23 cellular contexts compared by ENCODE assay signal in genomic region chr5:6550628-6551027, GRCh38.
"Had no signal": no experiment of that assay in that cellular context is flagged by ENCODE, and none has a peak within 500 bp of the region (broad histone marks: within the 10 kb centered on the region; RNA-seq: fewer than 3 reads in every experiment).

No MANE protein-coding gene starts in this region.

- H3K4me1 ChIP-seq: adrenal gland, SJCRH30 had no signal

- H3K4me3 Mint-ChIP-seq: activated CD4-positive, alpha-beta T cell treated with anti-CD3 and anti-CD28 coated beads, Interleukin-2, amount 10 ng/mL, durations not matched to agents 24 days and 14 days; activated CD8-positive, alpha-beta T cell treated with anti-CD3 and anti-CD28 coated beads for 36 hours; activated naive CD4-positive, alpha-beta T cell treated with anti-CD3 and anti-CD28 coated beads for 36 hours; activated T-helper 1 cell treated with anti-CD3 and anti-CD28 coated beads, Interleukin-12 subunit alpha, Interleukin-12 subunit beta, Interleukin-2, Interleukin-4 antibody, amounts not matched to agents 30 ng/mL and 10 ng/mL and 1 ng/mL, durations not matched to agents 14 hours and 24 hours and 36 hours; brain; T-helper 1 cell treated with Interleukin-12 subunit alpha and Interleukin-12 subunit beta and Interleukin-4 antibody, amounts not matched to agents 30 μg/mL and 1 μg/mL, for 36 hours; T-helper 2 cell treated with Interferon-gamma antibody and Interleukin-4, amounts not matched to agents 5 μg/mL and 100 μg/mL, for 36 hours had no signal

- H3K27me3 ChIP-seq: adrenal gland, SJCRH30 had no signal

- H3K4me3 ChIP-seq: adrenal gland, SJCRH30, SK-N-MC had no signal

- H3K27ac ChIP-seq: adrenal gland, SJCRH30, SK-N-MC had no signal

- H3K9me3 ChIP-seq: adrenal gland, SJCRH30 had no signal

- H3K36me3 Mint-ChIP-seq: activated naive CD4-positive, alpha-beta T cell treated with anti-CD3 and anti-CD28 coated beads, Interleukin-2, amount 50 U/mL, for 72 hours; brain had no signal

- DNase-seq: activated CD4-positive, alpha-beta T cell treated with anti-CD3 and anti-CD28 coated beads, Interleukin-2, amount 10 ng/mL, durations not matched to agents 24 days and 14 days; activated CD4-positive, alpha-beta T cell treated with anti-CD3 and anti-CD28 coated beads, Interleukin-2, amount 50 U/mL, for 4 hours; activated CD8-positive, alpha-beta T cell treated with anti-CD3 and anti-CD28 coated beads for 36 hours; activated gamma-delta T cell treated with Interleukin-2 at 50 U/mL for 16 hours; activated naive CD4-positive, alpha-beta T cell treated with anti-CD3 and anti-CD28 coated beads for 36 hours; activated T-cell treated with anti-CD3 and anti-CD28 coated beads, Interleukin-2, amount 50 U/mL, for 1 hour; adrenal gland; Karpas-422; KBM-7; NCI-H1105 treated with DMSO at 0.1 percent for 48 hours; NCI-H1436; NCI-H1694; NCI-H1930; NCI-H2081 treated with DMSO at 0.1 percent for 48 hours; NCI-H524 treated with DMSO at 0.1 percent for 48 hours had no signal

- H3K36me3 ChIP-seq: adrenal gland, SJCRH30 had no signal

- ATAC-seq: activated CD8-positive, alpha-beta T cell treated with anti-CD3 and anti-CD28 coated beads for 36 hours; activated naive CD4-positive, alpha-beta T cell treated with anti-CD3 and anti-CD28 coated beads, Interleukin-2, amount 50 U/mL, for 72 hours; Panc1 had no signal

- H3K9me3 Mint-ChIP-seq: activated CD4-positive, alpha-beta T cell treated with anti-CD3 and anti-CD28 coated beads, Interleukin-2, amount 10 ng/mL, durations not matched to agents 24 days and 14 days; activated T-helper 1 cell treated with anti-CD3 and anti-CD28 coated beads, Interleukin-12 subunit alpha, Interleukin-12 subunit beta, Interleukin-2, Interleukin-4 antibody, amounts not matched to agents 30 ng/mL and 10 ng/mL and 1 ng/mL, durations not matched to agents 14 hours and 24 hours and 36 hours; brain; T-helper 1 cell treated with Interleukin-12 subunit alpha and Interleukin-12 subunit beta and Interleukin-4 antibody, amounts not matched to agents 30 μg/mL and 1 μg/mL, for 36 hours; T-helper 2 cell treated with Interferon-gamma antibody and Interleukin-4, amounts not matched to agents 5 μg/mL and 100 μg/mL, for 36 hours had no signal

- H3K27ac Mint-ChIP-seq: activated CD4-positive, alpha-beta T cell treated with anti-CD3 and anti-CD28 coated beads, Interleukin-2, amount 10 ng/mL, durations not matched to agents 24 days and 14 days; activated CD8-positive, alpha-beta T cell treated with anti-CD3 and anti-CD28 coated beads for 36 hours; activated naive CD4-positive, alpha-beta T cell treated with anti-CD3 and anti-CD28 coated beads for 36 hours; activated naive CD4-positive, alpha-beta T cell treated with anti-CD3 and anti-CD28 coated beads, Interleukin-2, amount 50 U/mL, for 72 hours; activated T-helper 1 cell treated with anti-CD3 and anti-CD28 coated beads, Interleukin-12 subunit alpha, Interleukin-12 subunit beta, Interleukin-2, Interleukin-4 antibody, amounts not matched to agents 30 ng/mL and 10 ng/mL and 1 ng/mL, durations not matched to agents 14 hours and 24 hours and 36 hours; brain; T-helper 1 cell treated with Interleukin-12 subunit alpha and Interleukin-12 subunit beta and Interleukin-4 antibody, amounts not matched to agents 30 μg/mL and 1 μg/mL, for 36 hours; T-helper 2 cell treated with Interferon-gamma antibody and Interleukin-4, amounts not matched to agents 5 μg/mL and 100 μg/mL, for 36 hours had no signal
